In the genomic region with DNA sequence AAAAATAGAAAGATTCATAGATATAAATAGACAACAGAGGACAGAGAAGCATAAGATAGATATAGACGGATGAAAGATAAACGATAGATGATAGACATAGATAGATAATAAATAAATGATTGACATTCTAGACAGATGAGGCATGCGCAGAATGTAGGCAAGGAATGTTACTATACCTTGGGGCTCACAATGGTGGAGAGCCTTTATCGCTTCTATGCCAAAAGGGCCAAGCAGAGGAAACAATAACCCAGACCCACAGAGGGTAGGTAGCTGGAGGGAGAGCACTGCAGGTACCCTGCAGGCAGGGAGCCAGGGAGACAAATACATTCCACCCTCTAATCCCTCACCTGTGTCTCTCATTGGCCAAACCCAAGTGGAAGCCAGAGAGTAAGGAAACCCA, we compare ENCODE assay signal across 10 cellular contexts. TPM values are rescaled to one million over a fixed set of nuclear protein-coding genes. Genes with fewer than 3 reads are reported as not detected.
"Had no signal": no experiment of that assay in that cellular context is flagged by ENCODE, and none has a peak within 500 bp of the region (broad histone marks: within the 10 kb centered on the region; RNA-seq: fewer than 3 reads in every experiment).

No MANE protein-coding gene starts in this region.

- H3K9ac ChIP-seq: KMS-11 had no signal

- H3K4me3 ChIP-seq: K562 had no signal

- H3K4me2 ChIP-seq: KMS-11 had no signal

- H3K27ac ChIP-seq: HL-60, KMS-11 had no signal

- ATAC-seq: HepG2, K562 had no signal

- DNase-seq: IMR-90, KBM-7, KG1 had no signal

- FAIRE-seq: HepG2, HTR-8/SVneo, K562 had no signal

RNA-seq across cellular contexts. Expression of gene NOTCH3, which starts 44.4 kb away (rescaled TPM):
- polyA plus RNA-seq: IgD-negative memory B cell had no signal

RNA-seq across cellular contexts. Expression of gene SYDE1, which starts 49.2 kb away (rescaled TPM):
- total RNA-seq: HT-29 had no signal
- polyA plus RNA-seq: IgD-negative memory B cell, K562 had no signal
